7 cellular contexts compared by ENCODE assay signal in the genomic region with DNA sequence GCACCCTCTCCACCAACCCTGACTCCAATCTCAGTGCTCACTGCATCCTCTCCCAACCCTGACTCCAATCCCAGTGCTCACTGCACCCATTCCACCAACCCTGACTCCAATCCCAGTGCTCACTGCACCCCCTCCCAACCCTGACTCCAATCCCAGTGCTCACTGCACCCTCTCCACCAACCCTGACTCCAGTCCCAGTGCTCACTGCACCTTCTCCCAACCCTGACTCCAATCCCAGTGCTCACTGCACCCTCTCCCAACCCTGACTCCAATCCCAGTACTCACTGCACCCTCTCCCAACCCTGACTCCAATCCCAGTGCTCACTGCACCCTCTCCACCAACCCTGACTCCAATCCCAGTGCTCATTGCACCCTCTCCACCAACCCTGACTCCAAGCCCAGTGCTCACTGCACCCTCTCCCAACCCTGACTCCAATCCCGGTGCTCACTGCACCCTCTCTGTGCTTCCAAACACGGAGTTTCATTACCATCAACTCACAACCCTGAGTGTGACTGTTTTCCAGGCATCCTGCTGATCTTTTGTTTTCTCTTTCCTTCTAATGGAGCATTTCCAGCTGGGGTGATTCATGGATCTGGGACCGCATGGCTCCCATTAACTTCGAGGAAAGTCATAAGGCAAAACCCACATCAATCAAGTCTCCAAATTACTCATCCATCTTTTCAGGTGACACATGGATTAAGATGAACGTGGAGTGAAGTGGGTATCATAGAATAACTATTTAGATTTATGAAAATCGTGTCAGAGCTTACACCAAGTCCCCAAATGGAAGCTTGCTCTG.
A peak's percentile ranks its signal among the peaks of the same experiment; 100 is the strongest.
DNase-seq lines count a peak whose midpoint lies in the region; ATAC-seq and TF ChIP-seq lines count a peak whose summit lies in the region.
"Not testable (repeated sequence)": the region's sequence is repeated elsewhere in the genome, so short reads cannot be mapped to it uniquely, and the experiment has no call there.

No MANE protein-coding gene starts in this region.

- H3K36me3 Mint-ChIP-seq in WTC11; chondrocyte (ENCODE audit: low read depth); osteocyte (ENCODE audit: unreplicated experiment): not testable (repeated sequence)

- not testable (repeated sequence) for H3K4me3 Mint-ChIP-seq in WTC11; chondrocyte (ENCODE audit: unreplicated experiment); osteocyte (ENCODE audit: unreplicated experiment)

- POLR2A ChIA-PET in WTC11 (lab: Charles Lee), result not testable (repeated sequence)

- H3K27ac Mint-ChIP-seq in WTC11, result not testable (repeated sequence)
- H3K27ac Mint-ChIP-seq in chondrocyte (ENCODE audit: unreplicated experiment), result peak overlapping the region; percentile 81
- peak overlapping the region; percentile 51 for H3K27ac Mint-ChIP-seq in osteocyte (ENCODE audit: unreplicated experiment)

- H3K27me3 ChIP-seq in foreskin keratinocyte, result peaks cover 55% of the 10 kb centered on the region

- ATAC-seq in WTC11, result not testable (repeated sequence)
- peak; percentile 85 for ATAC-seq in foreskin keratinocyte

- H3K4me1 ChIP-seq in foreskin keratinocyte, result not testable (repeated sequence)

- H3K9me3 Mint-ChIP-seq in WTC11; chondrocyte (ENCODE audit: low read depth); osteocyte (ENCODE audit: unreplicated experiment): not testable (repeated sequence)

- not testable (repeated sequence) for H3K27me3 Mint-ChIP-seq in WTC11 (ENCODE audit: low read depth); chondrocyte (ENCODE audit: low read depth); osteocyte (ENCODE audit: unreplicated experiment)

- H3K27ac ChIP-seq in foreskin keratinocyte, result not testable (repeated sequence)

- H3K4me1 Mint-ChIP-seq in WTC11, result peaks cover 34% of the 10 kb centered on the region
- H3K4me1 Mint-ChIP-seq in chondrocyte (ENCODE audit: low read depth), result peaks cover 36% of the 10 kb centered on the region
- peaks cover 34% of the 10 kb centered on the region for H3K4me1 Mint-ChIP-seq in osteocyte (ENCODE audit: unreplicated experiment)

- DNase-seq in Daoy (ENCODE audit: low read depth) (peak; percentile 91), HPDE6-E6E7 (ENCODE audit: extremely low spot score) (peak; percentile 35), NCI-H526 (lab: John Stamatoyannopoulos, UW) (peak; percentile 20 to 34), foreskin keratinocyte (peak; percentile 88 to 94), osteocyte (ENCODE audit: extremely low spot score, unreplicated experiment) (peak; percentile 56)
- DNase-seq in WTC11 (ENCODE audit: low spot score); chondrocyte (ENCODE audit: low spot score): not testable (repeated sequence)

- CTCF ChIA-PET in WTC11 (lab: Charles Lee), result interaction anchor here (1.2 kb wide), 1 partner anchor 35 kb away, joined by 3 read pairs; no protein-coding TSS in a partner anchor

- not testable (repeated sequence) for TF ChIP-seq CTCF in WTC11 (IDR thresholded peaks at IDR 0.05); chondrocyte (IDR thresholded peaks at IDR 0.05); foreskin keratinocyte (conservative IDR thresholded peaks at IDR 0.05); osteocyte (IDR thresholded peaks at IDR 0.05)

TF ChIP-seq in WTC11, 78 proteins besides CTCF, POLR2A, EP300 and RAD21:
- TF ChIP-seq ZNF671 (CRISPR knock-in tag; IDR thresholded peaks at IDR 0.05), result 0 out of 2 replicates have a peak, but pooled peaks have one; percentile 9
